9 cellular contexts compared by ENCODE assay signal in genomic region chr14:77708749-77709148, GRCh38. TPM values are rescaled to one million over a fixed set of nuclear protein-coding genes. Genes with fewer than 3 reads are reported as not detected.
A peak's percentile ranks its signal among the peaks of the same experiment; 100 is the strongest.
DNase-seq lines count a peak whose midpoint lies in the region; ATAC-seq and TF ChIP-seq lines count a peak whose summit lies in the region.
"Had no signal": no experiment of that assay in that cellular context is flagged by ENCODE, and none has a peak within 500 bp of the region (broad histone marks: within the 10 kb centered on the region; RNA-seq: fewer than 3 reads in every experiment).

No MANE protein-coding gene starts in this region.

- H3K27me3 ChIP-seq in lung (ENCODE audit: control insufficient read depth, insufficient read depth) = no peaks in the 10 kb centered on the region
- no peaks in the 10 kb centered on the region for H3K27me3 ChIP-seq in tibial artery

- H3K36me3 ChIP-seq in lung (ENCODE audit: control insufficient read depth in 2 of 2, insufficient read depth in 2 of 2, low read length in 2 of 2) (peaks cover 12 to 15% of the 10 kb centered on the region in 2 donors), tibial artery (peaks cover 23 to 54% (median 37%) of the 10 kb centered on the region in 3 donors)

- H3K4me3 Mint-ChIP-seq in activated T-cell treated with anti-CD3 and anti-CD28 coated beads, Interleukin-2, amount 50 U/mL, for 72 hours = peak overlapping the region; percentile 81 to 93

- TF ChIP-seq CTCF in astrocyte of the cerebellum (IDR thresholded peaks at IDR 0.05; ENCODE audit: low read depth, low read length, missing control alignments) (no peak), lung (IDR thresholded peaks at IDR 0.05; ENCODE audit: control extremely low read depth, extremely low read depth) (no peak), tibial artery (IDR thresholded peaks at IDR 0.05) (no peak)

- H3K4me3 ChIP-seq in astrocyte of the cerebellum (ENCODE audit: low read depth, low read length) = peak overlapping the region; percentile 84
- H3K4me3 ChIP-seq in lung = peak overlapping the region; percentile 95
- peak overlapping the region; percentile 61 to 71 for H3K4me3 ChIP-seq in tibial artery

- no peak for DNase-seq in activated T-cell treated with anti-CD3 and anti-CD28 coated beads, Interleukin-2, amount 50 U/mL, for 72 hours
- DNase-seq in activated T-cell treated with anti-CD3 and anti-CD28 coated beads for 4 hours (no peak), astrocyte of the cerebellum (ENCODE audit: low read depth) (no peak), lung (ENCODE audit: low spot score) (no peak), tibial artery (no peak), occipital lobe (lab: John Stamatoyannopoulos, UW) (no peak), HEK293T (ENCODE audit: extremely low spot score) (no peak)
- DNase-seq in effector CD8-positive, alpha-beta T cell (lab: John Stamatoyannopoulos, UW) = no peak
- DNase-seq: NCI-H1694 had no signal

- WGBS in lung, 2 donors = 23 to 24% methylated on average over 7 of the region's 7 CpGs

- ATAC-seq in activated T-cell treated with anti-CD3 and anti-CD28 coated beads, Interleukin-2, amount 50 U/mL, for 72 hours (replicated peaks in 1 of 2) = peak in 1 of 2 donors; percentile 25
- ATAC-seq in lung (ENCODE audit: insufficient read depth, low FRiP score) = no peak

- H3K4me1 Mint-ChIP-seq in activated T-cell treated with anti-CD3 and anti-CD28 coated beads, Interleukin-2, amount 50 U/mL, for 72 hours (ENCODE audit: low read depth) = peaks cover 54% of the 10 kb centered on the region

- H3K9me3 ChIP-seq in lung (ENCODE audit: control insufficient read depth in 2 of 2, insufficient read depth in 1 of 2, low read length in 1 of 2) = no peaks in the 10 kb centered on the region
- no peaks in the 10 kb centered on the region for H3K9me3 ChIP-seq in tibial artery

- H3K4me1 ChIP-seq in lung (ENCODE audit: control insufficient read depth in 2 of 2, insufficient read depth in 2 of 2, low read length in 2 of 2) (peaks cover 2 to 11% of the 10 kb centered on the region in 2 donors), tibial artery (peaks cover 0 to 34% (median 26%) of the 10 kb centered on the region in 4 donors)

- H3K9me3 Mint-ChIP-seq in activated T-cell treated with anti-CD3 and anti-CD28 coated beads, Interleukin-2, amount 50 U/mL, for 72 hours = no peaks in the 10 kb centered on the region

- CTCF ChIA-PET in HEK293T (lab: Yijun Ruan, JAX) = interaction anchor here (0.5 kb wide), 1 partner anchor 40 kb away, joined by 3 read pairs; no protein-coding TSS in a partner anchor

- intact Hi-C loops in tibial artery (cut with DNase I; ENCODE audit: low total_unique reads) = loop anchor here (2.0 to 5.0 kb wide), 3 partner anchors 44 to 251 kb away; partner anchors contain the start of genes AHSA1 and VIPAS39

- peak overlapping the region; percentile 90 for H3K27ac Mint-ChIP-seq in activated T-cell treated with anti-CD3 and anti-CD28 coated beads, Interleukin-2, amount 50 U/mL, for 72 hours

- POLR2A ChIA-PET in HEK293T (lab: Yijun Ruan, JAX) = interaction anchor here (1.0 to 1.4 kb wide), 2 partner anchors 10 to 48 kb away, joined by 3 read pairs; no protein-coding TSS in a partner anchor

- no peaks in the 10 kb centered on the region for H3K27me3 Mint-ChIP-seq in activated T-cell treated with anti-CD3 and anti-CD28 coated beads, Interleukin-2, amount 50 U/mL, for 72 hours (ENCODE audit: low read depth)

- in situ Hi-C loops in astrocyte of the cerebellum (cut with HindIII; ENCODE audit: low sequenced_read_pairs) = no loop called here

- peaks cover 8 to 28% of the 10 kb centered on the region in 2 donors for H3K36me3 Mint-ChIP-seq in activated T-cell treated with anti-CD3 and anti-CD28 coated beads, Interleukin-2, amount 50 U/mL, for 72 hours (ENCODE audit: insufficient read depth in 2 of 2)

- H3K27ac ChIP-seq in lung (ENCODE audit: low read depth in 1 of 2, low read length in 1 of 2) (no peak overlapping the region), tibial artery (peak overlapping the region; percentile 55 to 73)

TF ChIP-seq in HEK293T, 16 proteins besides CTCF, POLR2A, EP300 and RAD21:
- TF ChIP-seq CTBP1 (IDR thresholded peaks at IDR 0.05; ENCODE audit: borderline replicate concordance) = no peak
- TF ChIP-seq TARDBP (IDR thresholded peaks at IDR 0.05) = no peak
- no peak for TF ChIP-seq ZNF384 (IDR thresholded peaks at IDR 0.05)
- TF ChIP-seq FOXM1 (IDR thresholded peaks at IDR 0.05; ENCODE audit: borderline replicate concordance) = no peak
- TF ChIP-seq FOXK2 (IDR thresholded peaks at IDR 0.05) = no peak
- TF ChIP-seq ELF4 (IDR thresholded peaks at IDR 0.05) = no peak
- TF ChIP-seq L3MBTL2 (conservative IDR thresholded peaks at IDR 0.05) = no peak
- TF ChIP-seq BHLHE40 (IDR thresholded peaks at IDR 0.05; ENCODE audit: borderline replicate concordance) = no peak
- no peak for TF ChIP-seq SUZ12 (IDR thresholded peaks at IDR 0.05)
- TF ChIP-seq ARNT (IDR thresholded peaks at IDR 0.05) = no peak

RNA-seq across cellular contexts. Expression of gene SLIRP, which starts 0.8 kb away (rescaled TPM):
- total RNA-seq in activated T-cell treated with anti-CD3 and anti-CD28 coated beads, Interleukin-2, amount 50 U/mL, for 72 hours = 10 to 100 TPM; 60.5 to 63.3 TPM
- 10 to 100 TPM; 41.6 to 86.8 TPM for total RNA-seq in lung
- 100 to 1,000 TPM; 227 to 423 TPM for polyA plus RNA-seq in lung
- total RNA-seq in occipital lobe = 59.6 TPM

RNA-seq across cellular contexts. Expression of gene ALKBH1, which starts 0.9 kb away (rescaled TPM):
- 10 to 100 TPM; 18.1 to 18.7 TPM for total RNA-seq in activated T-cell treated with anti-CD3 and anti-CD28 coated beads, Interleukin-2, amount 50 U/mL, for 72 hours
- total RNA-seq in lung = 10 to 100 TPM; 10.0 to 11.7 TPM
- polyA plus RNA-seq in lung = 1 to 10 TPM; 6.2 to 6.8 TPM
- total RNA-seq in occipital lobe = 12.2 TPM

RNA-seq across cellular contexts. Expression of gene SNW1, which starts 52.2 kb away (rescaled TPM):
- total RNA-seq in activated T-cell treated with anti-CD3 and anti-CD28 coated beads, Interleukin-2, amount 50 U/mL, for 72 hours = 100 to 1,000 TPM; 125 to 142 TPM
- total RNA-seq in lung (10 to 100 TPM; 54.6 to 86.3 TPM), occipital lobe (57.9 TPM)
- polyA plus RNA-seq in lung = 10 to 100 TPM; 23.9 to 41.1 TPM

Comparison
In these comparisons a context has a peak if more than half of its experiments do, and no peak if none do; other contexts are left out.
1. H3K27ac ChIP-seq: peak in tibial artery (2 of 2); none in lung (0 of 2).
2. Peak in every context shown above with its lines, with median percentiles within 50 percentile points of each other: H3K4me3 ChIP-seq.